In the genomic region with DNA sequence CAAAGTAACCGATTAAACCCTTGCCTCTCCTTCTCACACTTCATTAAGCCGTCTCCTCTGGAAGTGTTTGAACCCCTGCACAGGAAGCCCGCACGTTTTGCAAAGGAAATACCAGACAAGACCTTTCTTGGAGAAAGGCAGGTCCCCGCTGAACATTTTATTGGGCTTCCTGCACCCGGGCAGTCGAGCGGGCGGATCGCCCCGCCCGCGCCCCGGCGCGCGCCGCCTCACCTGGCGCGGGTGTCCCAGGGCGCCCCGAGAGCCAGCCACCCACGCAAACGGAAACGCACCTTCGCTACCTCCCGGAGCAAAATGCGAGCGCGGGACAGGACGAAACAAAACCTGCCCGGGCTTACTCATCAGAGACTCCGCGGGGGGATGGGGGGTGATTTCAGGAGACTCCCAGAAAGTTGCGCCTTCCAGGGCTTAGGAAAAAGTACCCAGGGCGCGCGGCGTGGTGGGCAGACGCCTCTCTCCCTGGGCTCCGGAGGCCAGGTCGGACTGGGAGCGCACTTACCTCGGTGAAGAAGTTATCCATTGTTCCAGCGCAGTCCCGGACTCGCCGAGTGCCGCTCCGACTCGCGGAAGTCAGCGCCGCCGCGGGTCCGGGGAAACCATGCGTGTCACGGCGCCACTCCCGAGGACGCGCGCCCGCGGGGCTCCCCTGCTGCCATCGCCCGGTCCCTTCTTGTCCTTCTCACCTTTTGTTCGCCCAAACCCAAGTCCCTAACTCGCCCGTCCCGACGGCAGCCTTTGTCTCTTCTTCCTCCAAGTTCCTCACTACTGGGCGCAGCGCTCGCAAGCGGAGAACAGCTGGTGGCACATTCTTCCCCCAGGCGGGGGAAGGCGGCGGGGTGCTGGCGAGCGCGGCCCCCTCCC, we compare ENCODE assay signal across 8 cellular contexts. TPM values are rescaled to one million over a fixed set of nuclear protein-coding genes. Genes with fewer than 3 reads are reported as not detected.
DNase-seq lines count a peak whose midpoint lies in the region; ATAC-seq and TF ChIP-seq lines count a peak whose summit lies in the region.

No MANE protein-coding gene starts in this region.

- peaks cover 13% of the 10 kb centered on the region for H3K9me3 Mint-ChIP-seq in glutamatergic neuron (ENCODE audit: unreplicated experiment)

- H3K27ac Mint-ChIP-seq in glutamatergic neuron (ENCODE audit: unreplicated experiment) = peak overlapping the region; percentile 69

- no peaks in the 10 kb centered on the region for H3K36me3 Mint-ChIP-seq in glutamatergic neuron (ENCODE audit: unreplicated experiment)

- peak; percentile 60 for ATAC-seq in omental fat pad (ENCODE audit: low FRiP score)

- TF ChIP-seq CTCF in glutamatergic neuron (IDR thresholded peaks at IDR 0.05; ENCODE audit: partially characterized antibody, unreplicated experiment) (no peak), omental fat pad (IDR thresholded peaks at IDR 0.05) (no peak)

- H3K4me1 Mint-ChIP-seq in glutamatergic neuron (ENCODE audit: low read depth, unreplicated experiment) = peaks cover 19% of the 10 kb centered on the region

- peaks cover 3% of the 10 kb centered on the region for H3K27me3 Mint-ChIP-seq in glutamatergic neuron (ENCODE audit: unreplicated experiment)

- peak overlapping the region; percentile 93 for H3K4me3 Mint-ChIP-seq in glutamatergic neuron (ENCODE audit: unreplicated experiment)

- DNase-seq in NCI-H1105 treated with DMSO at 0.1 percent for 48 hours (lab: John Stamatoyannopoulos, UW) (peak; percentile 37), NCI-H1105 (lab: John Stamatoyannopoulos, UW) (no peak), HCEC 1CT (peak; percentile 35), NCI-H1092 (lab: John Stamatoyannopoulos, UW) (peak; percentile 42), glutamatergic neuron (peak; percentile 56), omental fat pad (ENCODE audit: low spot score) (peak; percentile 54), activated gamma-delta T cell (lab: John Stamatoyannopoulos, UW) (no peak)
- peak; percentile 63 for DNase-seq in activated CD8-positive, alpha-beta memory T cell treated with anti-CD3 and anti-CD28 coated beads, Interleukin-2, amount 50 U/mL, for 48 hours

RNA-seq across cellular contexts. Expression of a gene that starts 0.6 kb away (rescaled TPM):
- total RNA-seq in glutamatergic neuron (ENCODE audit: unreplicated experiment) (23.1 TPM), omental fat pad (10 to 100 TPM; 12.1 to 35.8 (median 17.7) TPM)

Comparison
In these comparisons a context has a peak if more than half of its experiments do, and no peak if none do; other contexts are left out.
1. DNase-seq: peak in NCI-H1105 treated with DMSO at 0.1 percent for 48 hours (single experiment), HCEC 1CT (single experiment), NCI-H1092 (single experiment), activated CD8-positive, alpha-beta memory T cell treated with anti-CD3 and anti-CD28 coated beads, Interleukin-2, amount 50 U/mL, for 48 hours (single experiment), glutamatergic neuron (single experiment) and omental fat pad (single experiment); none in NCI-H1105 (single experiment) and activated gamma-delta T cell (single experiment).